ENCODE assay signal across 9 cellular contexts in genomic region chr4:54539500-54540029, GRCh38.
A peak's percentile ranks its signal among the peaks of the same experiment; 100 is the strongest.
DNase-seq lines count a peak whose midpoint lies in the region; ATAC-seq, FAIRE-seq and TF ChIP-seq lines count a peak whose summit lies in the region.
"Had no signal": no experiment of that assay in that cellular context is flagged by ENCODE, and none has a peak within 500 bp of the region (broad histone marks: within the 10 kb centered on the region; RNA-seq: fewer than 3 reads in every experiment).

No MANE protein-coding gene starts in this region.

- intact Hi-C loops in mucosa of descending colon (cut with DNase I, micrococcal nuclease), result no loop called here

- H3K27me3 ChIP-seq in upper lobe of left lung, result no peaks in the 10 kb centered on the region

- H3K4me3 ChIP-seq in mucosa of descending colon (no peak overlapping the region), upper lobe of left lung (peak overlapping the region; percentile 28 to 51 (median 41))

- H3K27ac ChIP-seq in upper lobe of left lung, result no peak overlapping the region

- 9 to 26% methylated on average over 13 to 26 of the region's 26 CpGs for WGBS in upper lobe of left lung, 2 donors

- H3K4me1 ChIP-seq in mucosa of descending colon (ENCODE audit: low read depth), result peaks cover 2% of the 10 kb centered on the region
- peaks cover 4 to 10% (median 6%) of the 10 kb centered on the region in 4 donors for H3K4me1 ChIP-seq in upper lobe of left lung

- no peak for FAIRE-seq in urothelium cell line (lab: Jason Lieb, UNC)
- FAIRE-seq: endometrium had no signal

- TF ChIP-seq CTCF in mucosa of descending colon (IDR thresholded peaks at IDR 0.05) (no peak), upper lobe of left lung (IDR thresholded peaks at IDR 0.05) (peak in 1 of 6 experiments; percentile 24)

- ATAC-seq in HG02759 (IDR thresholded peaks at IDR 0.05; ENCODE audit: unreplicated experiment), result peak; percentile 83
- peak; percentile 61 for ATAC-seq in esophagus mucosa
- peak; percentile 91 for ATAC-seq in mucosa of descending colon
- ATAC-seq in upper lobe of left lung (ENCODE audit: low FRiP score in 2 of 2), result peak; percentile 86 to 91

- H3K36me3 ChIP-seq in mucosa of descending colon (ENCODE audit: low read depth) (no peaks in the 10 kb centered on the region), upper lobe of left lung (no peaks in the 10 kb centered on the region)

- TF ChIP-seq POLR2A in upper lobe of left lung (IDR thresholded peaks at IDR 0.05), result no peak

- DNase-seq in AG20443 (ENCODE audit: low spot score) (peak; percentile 82), RPMI8226 (peak; percentile 81), mucosa of descending colon (peak; percentile 62 to 72 (median 65)), upper lobe of left lung (peak; percentile 42 to 91), cerebellum (ENCODE audit: low spot score) (no peak), urothelium cell line (ENCODE audit: low spot score) (no peak)

- no peak for TF ChIP-seq EP300 in upper lobe of left lung (IDR thresholded peaks at IDR 0.05)

- H3K9me3 ChIP-seq in mucosa of descending colon (no peaks in the 10 kb centered on the region), upper lobe of left lung (no peaks in the 10 kb centered on the region)

Comparison
In these comparisons a context has a peak if more than half of its experiments do, and no peak if none do; other contexts are left out.
1. DNase-seq: peak in AG20443 (single experiment), RPMI8226 (single experiment), mucosa of descending colon (3 of 3) and upper lobe of left lung (2 of 2); none in cerebellum (single experiment) and urothelium cell line (single experiment).
2. Peak in every context shown above with its lines, with median percentiles within 50 percentile points of each other: ATAC-seq.